1 cellular context compared by ENCODE assay signal in genomic region chr11:9570313-9570712, GRCh38.
TF ChIP-seq lines count a peak whose summit lies in the region.

No MANE protein-coding gene starts in this region.

TF ChIP-seq in liver, 16 proteins besides CTCF, POLR2A, EP300 and RAD21 (continued from another document):
- no peak for TF ChIP-seq REST (IDR thresholded peaks at IDR 0.05)
- no peak for TF ChIP-seq FOXA2 (IDR thresholded peaks at IDR 0.05)
- TF ChIP-seq EGR1 (IDR thresholded peaks at IDR 0.05; ENCODE audit: low read depth in 2 of 2), result no peak
- TF ChIP-seq TAF1 (conservative IDR thresholded peaks at IDR 0.05), result no peak
- TF ChIP-seq ZBTB33 (IDR thresholded peaks at IDR 0.05), result no peak
- TF ChIP-seq JUND (IDR thresholded peaks at IDR 0.05), result no peak
- no peak for TF ChIP-seq SP1 (IDR thresholded peaks at IDR 0.05)
- no peak for TF ChIP-seq MAX (IDR thresholded peaks at IDR 0.05)
